8 cellular contexts compared by ENCODE assay signal in genomic region chr19:38899447-38900219, GRCh38. TPM values are rescaled to one million over a fixed set of nuclear protein-coding genes. Genes with fewer than 3 reads are reported as not detected.
A peak's percentile ranks its signal among the peaks of the same experiment; 100 is the strongest.
DNase-seq lines count a peak whose midpoint lies in the region; ATAC-seq, FAIRE-seq and TF ChIP-seq lines count a peak whose summit lies in the region.

A gene with protein sequence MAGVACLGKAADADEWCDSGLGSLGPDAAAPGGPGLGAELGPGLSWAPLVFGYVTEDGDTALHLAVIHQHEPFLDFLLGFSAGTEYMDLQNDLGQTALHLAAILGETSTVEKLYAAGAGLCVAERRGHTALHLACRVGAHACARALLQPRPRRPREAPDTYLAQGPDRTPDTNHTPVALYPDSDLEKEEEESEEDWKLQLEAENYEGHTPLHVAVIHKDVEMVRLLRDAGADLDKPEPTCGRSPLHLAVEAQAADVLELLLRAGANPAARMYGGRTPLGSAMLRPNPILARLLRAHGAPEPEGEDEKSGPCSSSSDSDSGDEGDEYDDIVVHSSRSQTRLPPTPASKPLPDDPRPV (plus strand): TSS chr19:38899969. CDS start chr19:38900033, 64 bp downstream.
TSS of gene SIRT2 (minus strand) at chr19:38899618. CDS start at chr19:38899521, 97 bp downstream.

- peaks cover 3% of the 10 kb centered on the region for H3K9me3 Mint-ChIP-seq in Calu3 (ENCODE audit: low read depth, unreplicated experiment)

- peak; percentile 88 for ATAC-seq in GM21447 (IDR thresholded peaks at IDR 0.05; ENCODE audit: unreplicated experiment)

- H4K20me1 ChIP-seq in OCI-LY1 (ENCODE audit: insufficient read depth, low read length): no peaks in the 10 kb centered on the region

- H3K27ac Mint-ChIP-seq in Calu3 (ENCODE audit: unreplicated experiment): peak within 1 kb of the TSS; percentile 91

- peak within 1 kb of the TSS; percentile 82 for H3K4me2 ChIP-seq in OCI-LY1 (ENCODE audit: low read length)

- peaks cover 47% of the 10 kb centered on the region for H3K36me3 Mint-ChIP-seq in Calu3 (ENCODE audit: insufficient read depth, unreplicated experiment)

- FAIRE-seq in endometrium (lab: Jason Lieb, UNC): peak; percentile 99

- H3K27ac ChIP-seq in HUES64 (ENCODE audit: low read depth, low read length) (peak within 1 kb of the TSS; percentile 85), OCI-LY1 (ENCODE audit: low read depth, low read length, poor library complexity, severe bottlenecking) (peak within 1 kb of the TSS; percentile 8), mesodermal cell (ENCODE audit: low read depth, low read length, severe bottlenecking) (peak within 1 kb of the TSS; percentile 94)

- TF ChIP-seq CTCF in Calu3 (IDR thresholded peaks at IDR 0.05; ENCODE audit: unreplicated experiment) (no peak), OCI-LY1 (IDR thresholded peaks at IDR 0.05; ENCODE audit: low read length) (no peak)

- H3K9me3 ChIP-seq in HUES64 (ENCODE audit: insufficient read depth, low read depth, low read length) (0 out of 2 replicates have a peak, but pooled peaks cover 5% of the 10 kb centered on the region), OCI-LY1 (ENCODE audit: low read length) (no peaks in the 10 kb centered on the region), mesodermal cell (ENCODE audit: control insufficient read depth, low read length) (peaks cover 4% of the 10 kb centered on the region)

- peaks cover 10% of the 10 kb centered on the region; the same call in 1 of the 2 replicates for H3K27me3 ChIP-seq in HUES64 (ENCODE audit: insufficient read depth, low read length)
- H3K27me3 ChIP-seq in OCI-LY1 (ENCODE audit: insufficient read depth, low read length): no peaks in the 10 kb centered on the region

- H3K79me2 ChIP-seq in OCI-LY1 (ENCODE audit: insufficient read depth, low read length): peaks cover 16% of the 10 kb centered on the region

- no peaks in the 10 kb centered on the region for H3F3A ChIP-seq in OCI-LY1 (ENCODE audit: insufficient read depth, low read length)

- H3K36me3 ChIP-seq in HUES64 (ENCODE audit: insufficient read depth, low read length) (0 out of 2 replicates have a peak, but pooled peaks cover under 1% of the 10 kb centered on the region), OCI-LY1 (ENCODE audit: insufficient read depth, low read length) (peaks cover 12% of the 10 kb centered on the region), mesodermal cell (ENCODE audit: control insufficient read depth, insufficient read depth, low read length) (no peaks in the 10 kb centered on the region)

- no TSS peak for BruUV-seq in Calu3 (replicated peaks; lab: Mats Ljungman, UMichigan)

- peaks cover 5% of the 10 kb centered on the region; the same call in 1 of the 2 replicates for H3K4me1 ChIP-seq in HUES64 (ENCODE audit: insufficient read depth, low read length)
- peaks cover 24% of the 10 kb centered on the region for H3K4me1 ChIP-seq in OCI-LY1 (ENCODE audit: insufficient read depth, low read length, severe bottlenecking)
- H3K4me1 ChIP-seq in mesodermal cell (ENCODE audit: control insufficient read depth, insufficient read depth, low read length, poor library complexity, severe bottlenecking): peaks cover 17% of the 10 kb centered on the region

- H2AFZ ChIP-seq in OCI-LY1 (ENCODE audit: low read length): no peak within 1 kb of the TSS

- peaks cover 27% of the 10 kb centered on the region for H3K4me1 Mint-ChIP-seq in Calu3 (ENCODE audit: low read depth, unreplicated experiment)

- H3K9ac ChIP-seq in HUES64 (ENCODE audit: low read depth, low read length) (peak within 1 kb of the TSS; percentile 78), OCI-LY1 (ENCODE audit: low read length) (peak within 1 kb of the TSS; percentile 75)

- no peaks in the 10 kb centered on the region for H3K9me2 ChIP-seq in OCI-LY1 (ENCODE audit: low read depth, low read length)

- intact Hi-C loops in Calu3 (cut with micrococcal nuclease; ENCODE audit: unreplicated experiment): no loop called here

- peak within 1 kb of the TSS; percentile 92 for H3K4me3 ChIP-seq in HUES64 (ENCODE audit: low read length)
- peak within 1 kb of the TSS; percentile 67 for H3K4me3 ChIP-seq in OCI-LY1 (ENCODE audit: low read depth, low read length, poor library complexity, severe bottlenecking)
- H3K4me3 ChIP-seq in mesodermal cell (ENCODE audit: extremely low read depth, insufficient read depth, low read length, poor library complexity, severe bottlenecking): peak within 1 kb of the TSS; percentile 65

- no peaks in the 10 kb centered on the region for H3K27me3 Mint-ChIP-seq in Calu3 (ENCODE audit: unreplicated experiment)

- WGBS in HUES64: under 1% methylated on average over 65 of the region's 65 CpGs
- WGBS in mesodermal cell (ENCODE audit: insufficient coverage in 2 of 2), 2 experiments: 1 to 3% methylated on average over 55 to 65 of the region's 65 CpGs

- CTCF ChIA-PET in Calu3 (lab: Charles Lee): interaction anchor here (0.5 to 1.9 kb wide), 13 partner anchors 9 to 1137 kb away, joined by 3 to 17 read pairs (median 4); partner anchors contain the start of genes ACTN4, FAM98C, LGALS4 and MRPS12

- peak; percentile 99 for DNase-seq in Calu3
- DNase-seq in activated CD8-positive, alpha-beta memory T cell treated with anti-CD3 and anti-CD28 coated beads, Interleukin-2, amount 50 U/mL, for 4 hours: peak; percentile 98
- peak; percentile 97 to 100 for DNase-seq in stimulated activated CD8-positive, alpha-beta memory T cell treated with anti-CD3 and anti-CD28 coated beads, Interleukin-15, amount 100 ng/mL, for 4 hours (ENCODE audit: low read depth in 2 of 2)

- H3K4me3 Mint-ChIP-seq in Calu3 (ENCODE audit: low read depth, unreplicated experiment): peak within 1 kb of the TSS; percentile 83

RNA-seq across cellular contexts. Expression of the first gene that starts in this region (rescaled TPM):
- total RNA-seq in Calu3 (2022): 54.4 and 62.6 TPM in 2 replicates
- 30.2 TPM for polyA plus RNA-seq in HUES64 (2013, experiment 1 of 2)
- 22.7 TPM for polyA plus RNA-seq in HUES64 (2013, experiment 2 of 2)
- polyA plus RNA-seq in mesodermal cell (2013, experiment 1 of 2): 17.0 TPM
- 13.6 TPM for polyA plus RNA-seq in mesodermal cell (2013, experiment 2 of 2)

RNA-seq across cellular contexts. Expression of gene SIRT2, which starts in this region (rescaled TPM):
- 51.7 and 55.6 TPM in 2 replicates for total RNA-seq in Calu3 (2022)
- polyA plus RNA-seq in HUES64 (2013, experiment 1 of 2): 5.7 TPM
- 7.9 TPM for polyA plus RNA-seq in HUES64 (2013, experiment 2 of 2)
- 30.0 TPM for polyA plus RNA-seq in mesodermal cell (2013, experiment 1 of 2)
- 33.2 TPM for polyA plus RNA-seq in mesodermal cell (2013, experiment 2 of 2)

Comparison
In these comparisons a context has a peak if more than half of its experiments do, and no peak if none do; other contexts are left out.
1. Peak in every context shown above with its lines: DNase-seq, ATAC-seq, H3K4me3 ChIP-seq and H3K27ac ChIP-seq.
2. H3K27ac ChIP-seq: peak in every context shown above with its lines; median percentile 94 in mesodermal cell; 85 in HUES64; 8 in OCI-LY1.